ENCODE assay signal across 21 cellular contexts in genomic region chr13:39034085-39034484, GRCh38. TPM values are rescaled to one million over a fixed set of nuclear protein-coding genes. Genes with fewer than 3 reads are reported as not detected.
DNase-seq lines count a peak whose midpoint lies in the region; ATAC-seq, FAIRE-seq and TF ChIP-seq lines count a peak whose summit lies in the region.
"Had no signal": no experiment of that assay in that cellular context is flagged by ENCODE, and none has a peak within 500 bp of the region (broad histone marks: within the 10 kb centered on the region; RNA-seq: fewer than 3 reads in every experiment).

No MANE protein-coding gene starts in this region.

- no peak overlapping the region for H3K27ac ChIP-seq in MM.1S (ENCODE audit: low read length)
- H3K27ac ChIP-seq in GM12878 (ENCODE audit: control insufficient read depth, insufficient read depth) = peak overlapping the region; percentile 9; the same call in 1 of the 2 replicates
- H3K27ac ChIP-seq in tibial nerve = no peak overlapping the region
- H3K27ac ChIP-seq: HL-60, left ventricle myocardium inferior, WERI-Rb-1 had no signal

- CTCF ChIA-PET in GM12878 (lab: Yijun Ruan, JAX) = interaction anchor here (0.9 to 1.1 kb wide), 3 partner anchors 10 to 119 kb away, joined by 3 to 5 read pairs (median 3); no protein-coding TSS in a partner anchor

- no peak overlapping the region for H3K4me3 ChIP-seq in MM.1S (ENCODE audit: low read length)
- H3K4me3 ChIP-seq in GM12878 = peak overlapping the region; percentile 95; the same call in 1 of the 2 replicates
- H3K4me3 ChIP-seq in neuron (ENCODE audit: low read length) = peak overlapping the region; percentile 91
- no peak overlapping the region for H3K4me3 ChIP-seq in tibial nerve
- H3K4me3 ChIP-seq: left ventricle myocardium inferior had no signal

- H4K20me1 ChIP-seq in MM.1S (ENCODE audit: insufficient read depth, low read length) = no peaks in the 10 kb centered on the region
- H4K20me1 ChIP-seq in GM12878 (ENCODE audit: control insufficient read depth, insufficient read depth) = no peaks in the 10 kb centered on the region

- POLR2A ChIA-PET in GM12878 (lab: Charles Lee) = interaction anchor here (0.7 kb wide), 1 partner anchor 18 kb away, joined by 3 read pairs; no protein-coding TSS in a partner anchor

- TF ChIP-seq EP300 in GM12878 (IDR thresholded peaks at IDR 0.05; ENCODE audit: borderline replicate concordance in 1 of 2, control insufficient read depth in 1 of 2, low read depth in 2 of 2, low read length in 2 of 2) = no peak
- TF ChIP-seq EP300 in tibial nerve (IDR thresholded peaks at IDR 0.05) = no peak

- no peaks in the 10 kb centered on the region for H3K27me3 Mint-ChIP-seq in activated T-cell treated with anti-CD3 and anti-CD28 coated beads, Interleukin-2, amount 50 U/mL, for 72 hours (ENCODE audit: low read depth)
- H3K27me3 Mint-ChIP-seq: effector memory CD8-positive, alpha-beta T cell had no signal

- TF ChIP-seq POLR2A in GM12878 (IDR thresholded peaks at IDR 0.05; ENCODE audit: low read depth, low read length) (no peak), tibial nerve (IDR thresholded peaks at IDR 0.05) (no peak)

- H3K27ac Mint-ChIP-seq in activated T-cell treated with anti-CD3 and anti-CD28 coated beads, Interleukin-2, amount 50 U/mL, for 72 hours = no peak overlapping the region

- H3K9ac ChIP-seq in MM.1S (ENCODE audit: low read length) = no peak overlapping the region
- no peak overlapping the region for H3K9ac ChIP-seq in GM12878 (ENCODE audit: control insufficient read depth, insufficient read depth, low read length)

- no peak for FAIRE-seq in GM12878 (lab: Jason Lieb, UNC)

- H3K4me1 Mint-ChIP-seq in activated T-cell treated with anti-CD3 and anti-CD28 coated beads, Interleukin-2, amount 50 U/mL, for 72 hours (ENCODE audit: low read depth) = peaks cover 36% of the 10 kb centered on the region

- no peak for ATAC-seq in activated T-cell treated with anti-CD3 and anti-CD28 coated beads, Interleukin-2, amount 50 U/mL, for 72 hours (replicated peaks in 1 of 2)
- ATAC-seq in GM12878 (no peak), GM18870 (IDR thresholded peaks at IDR 0.05; ENCODE audit: unreplicated experiment) (no peak)
- ATAC-seq: effector memory CD8-positive, alpha-beta T cell; Panc1 had no signal

- no TSS peak for BruUV-seq in GM12878 (replicated peaks; lab: Mats Ljungman, UMichigan)

- SMC1A ChIA-PET in GM12878 (lab: Charles Lee; ENCODE audit: uncharacterized antibody, unreplicated experiment) = interaction anchor here (1.2 kb wide), 1 partner anchor 582 kb away, joined by 4 read pairs; no protein-coding TSS in a partner anchor

- H2AFZ ChIP-seq in MM.1S (ENCODE audit: low read length) (no peak overlapping the region), GM12878 (ENCODE audit: control insufficient read depth, low read depth, low read length) (no peak overlapping the region), neuron (ENCODE audit: low read depth, low read length) (no peak overlapping the region)

- TF ChIP-seq CTCF in MM.1S (IDR thresholded peaks at IDR 0.05; ENCODE audit: low read length) (no peak), GM12878 (IDR thresholded peaks at IDR 0.05 in 2 of 3, conservative IDR thresholded peaks at IDR 0.05 in 1 of 3; ENCODE audit: control insufficient read depth in 2 of 3, extremely low read depth in 1 of 3, insufficient read depth in 1 of 3, low read depth in 3 of 3, low read length in 3 of 3) (no peak), tibial nerve (IDR thresholded peaks at IDR 0.05) (no peak)

- H3K9me2 ChIP-seq in MM.1S (replicated peaks; ENCODE audit: insufficient read depth, low read length) = no peaks in the 10 kb centered on the region

- TF ChIP-seq RAD21 in GM12878 (IDR thresholded peaks at IDR 0.05; ENCODE audit: insufficient read depth, low read depth, low read length) = no peak

- H3K4me1 ChIP-seq in MM.1S (ENCODE audit: low read length) = no peaks in the 10 kb centered on the region
- no peaks in the 10 kb centered on the region; the same call in 1 of the 2 replicates for H3K4me1 ChIP-seq in GM12878 (ENCODE audit: control insufficient read depth, insufficient read depth, low read length)
- peaks cover 25% of the 10 kb centered on the region for H3K4me1 ChIP-seq in neuron (ENCODE audit: insufficient read depth, low read length)
- peaks cover 0 to 55% (median 20%) of the 10 kb centered on the region in 4 donors for H3K4me1 ChIP-seq in tibial nerve

- peaks cover 7 to 18% of the 10 kb centered on the region in 2 donors for H3K36me3 Mint-ChIP-seq in activated T-cell treated with anti-CD3 and anti-CD28 coated beads, Interleukin-2, amount 50 U/mL, for 72 hours (ENCODE audit: insufficient read depth in 2 of 2)

- H3K4me3 Mint-ChIP-seq in activated T-cell treated with anti-CD3 and anti-CD28 coated beads, Interleukin-2, amount 50 U/mL, for 72 hours = peak overlapping the region; percentile 54 to 95

- WGBS in GM12878 (ENCODE audit: insufficient coverage, insufficient replicate concordance, low lambda C conversion rate, missing lambda C conversion rate) = 89% methylated on average over 1 of the region's 1 CpG
- WGBS in tibial nerve, 2 donors = 73 to 81% methylated on average over 1 of the region's 1 CpG

- no peaks in the 10 kb centered on the region; the same call in 1 of the 2 replicates for H3K36me3 ChIP-seq in MM.1S (replicated peaks; ENCODE audit: insufficient read depth, low read length)
- peaks cover 0 to 6% of the 10 kb centered on the region in 2 experiments; a peak in 2 of 4 replicates for H3K36me3 ChIP-seq in GM12878 (ENCODE audit: control insufficient read depth in 2 of 2, insufficient read depth in 2 of 2, low read length in 1 of 2)
- H3K36me3 ChIP-seq in neuron (ENCODE audit: insufficient read depth, low read length) = peaks cover 26% of the 10 kb centered on the region
- H3K36me3 ChIP-seq in tibial nerve = peaks cover 0 to 9% (median 0%) of the 10 kb centered on the region in 3 donors
- H3K36me3 ChIP-seq: left ventricle myocardium inferior, WERI-Rb-1 had no signal

- intact Hi-C loops in GM12878 (cut with micrococcal nuclease; ENCODE audit: unreplicated experiment) = loop anchor here (10.0 kb wide), 1 partner anchor 689 kb away; the partner anchor contains the start of gene UFM1

- no peaks in the 10 kb centered on the region for H3F3A ChIP-seq in MM.1S (ENCODE audit: insufficient read depth, low read length)

- RAD21 ChIA-PET in GM12878 (lab: Charles Lee; ENCODE audit: unreplicated experiment) = interaction anchor here (1.0 kb wide), 1 partner anchor 163 kb away, joined by 4 read pairs; no protein-coding TSS in a partner anchor

- H3K4me2 ChIP-seq in MM.1S (ENCODE audit: low read depth, low read length) = 0 out of 2 replicates have a peak overlapping the region, but pooled peaks have one; percentile 87
- H3K4me2 ChIP-seq in GM12878 (ENCODE audit: control insufficient read depth, insufficient read depth) = peak overlapping the region; percentile 74

- H3K9me3 ChIP-seq in MM.1S (replicated peaks; ENCODE audit: insufficient read depth, low read length) (no peaks in the 10 kb centered on the region), GM12878 (replicated peaks; ENCODE audit: control insufficient read depth, insufficient read depth, low read length) (no peaks in the 10 kb centered on the region), neuron (ENCODE audit: low read length) (no peaks in the 10 kb centered on the region), tibial nerve (no peaks in the 10 kb centered on the region)
- H3K9me3 ChIP-seq: left ventricle myocardium inferior had no signal

- H3K79me2 ChIP-seq in MM.1S (ENCODE audit: low read length) (peaks cover 71% of the 10 kb centered on the region), GM12878 (ENCODE audit: control insufficient read depth, insufficient read depth, low read length) (peaks cover 76% of the 10 kb centered on the region)

- no peaks in the 10 kb centered on the region for H3K27me3 ChIP-seq in MM.1S (replicated peaks; ENCODE audit: insufficient read depth, low read length)
- no peaks in the 10 kb centered on the region for H3K27me3 ChIP-seq in GM12878 (replicated peaks in 1 of 2; ENCODE audit: control insufficient read depth in 2 of 2, insufficient read depth in 2 of 2, low read length in 1 of 2)
- H3K27me3 ChIP-seq in neuron (ENCODE audit: insufficient read depth, low read length) = no peaks in the 10 kb centered on the region
- no peaks in the 10 kb centered on the region for H3K27me3 ChIP-seq in tibial nerve

- in situ Hi-C loops in GM12878 (cut with MboI) = no loop called here

- no peaks in the 10 kb centered on the region for H3K9me3 Mint-ChIP-seq in activated T-cell treated with anti-CD3 and anti-CD28 coated beads, Interleukin-2, amount 50 U/mL, for 72 hours
- H3K9me3 Mint-ChIP-seq: effector memory CD8-positive, alpha-beta T cell had no signal

- DNase-seq in activated T-cell treated with anti-CD3 and anti-CD28 coated beads, Interleukin-2, amount 50 U/mL, for 72 hours = no peak
- no peak for DNase-seq in activated T-cell treated with anti-CD3 and anti-CD28 coated beads, Interleukin-2, amount 50 U/mL, for 1 hour
- no peak for DNase-seq in MM.1S
- no peak for DNase-seq in GM12878 (ENCODE audit: low read depth, low spot score)
- no peak for DNase-seq in NCI-H446 (lab: John Stamatoyannopoulos, UW)
- DNase-seq in tibial nerve (ENCODE audit: low spot score in 2 of 2) = no peak
- DNase-seq: effector memory CD8-positive, alpha-beta T cell; left ventricle myocardium inferior; NCI-H1694; stimulated activated CD4-positive, alpha-beta T cell treated with anti-CD3 and anti-CD28 coated beads, Interleukin-15, amount 100 ng/mL, for 24 hours; SW 1271; WERI-Rb-1 had no signal

RNA-seq across cellular contexts. Expression of gene PROSER1, which starts 3.8 kb away (rescaled TPM):
- total RNA-seq in activated T-cell treated with anti-CD3 and anti-CD28 coated beads, Interleukin-2, amount 50 U/mL, for 72 hours = 100 to 1,000 TPM; 114 to 116 TPM
- total RNA-seq in GM12878 (2013; cell fraction: nucleolus; rRNA removed) = 75.3 and 88.5 TPM in 2 replicates
- total RNA-seq in GM12878 (2014; rRNA removed) = 16.1 and 23.8 TPM in 2 replicates
- total RNA-seq in GM12878 (2014; rRNA removed; fragmentation: Illumina TruSeq; extraction: Trizol) = 14.3 and 16.9 TPM in 2 replicates
- 66.0 TPM in 2 replicates for total RNA-seq in GM12878 (2021)
- polyA plus RNA-seq in GM12878 (2011; ENCODE audit: low read depth) = 16.8 TPM
- 18.3 and 28.3 TPM in 2 replicates for polyA plus RNA-seq in GM12878 (2011; rRNA removed)
- 16.3 and 20.3 TPM in 2 replicates for polyA plus RNA-seq in GM12878 (2011; cell fraction: cytosol; rRNA removed)
- polyA plus RNA-seq in GM12878 (2011; cell fraction: nucleus; rRNA removed) = 53.3 and 56.7 TPM in 2 replicates
- polyA plus RNA-seq in GM12878 (2012) = 21.2 and 22.5 TPM in 2 replicates
- polyA plus RNA-seq in GM12878 (2014; fragmentation: Illumina TruSeq; extraction: Trizol) = 47.9 and 53.8 TPM in 2 replicates
- polyA plus RNA-seq in GM12878 (2014; fragmentation: Nextera tagmentation; extraction: Ambion mirVana) = 10 to 100 TPM; 19.6 to 20.8 TPM
- polyA plus RNA-seq in GM12878 (2014; rRNA removed) = 25.5 and 25.7 TPM in 2 replicates
- polyA plus RNA-seq in GM12878 (2016; fragmentation: Nextera tagmentation; extraction: Ambion mirVana) = 10 to 100 TPM; 38.9 to 39.8 TPM
- polyA minus RNA-seq in GM12878 (2011; rRNA and poly(A)+ RNA removed) = 19.7 and 22.9 TPM in 2 replicates
- 12.8 and 28.9 TPM in 2 replicates for polyA minus RNA-seq in GM12878 (2011; cell fraction: cytosol; rRNA and poly(A)+ RNA removed)
- polyA minus RNA-seq in GM12878 (2011; cell fraction: nucleus; rRNA and poly(A)+ RNA removed) = 28.3 and 52.3 TPM in 2 replicates
- 10 to 100 TPM; 22.3 to 38.4 (median 23.5) TPM for total RNA-seq in tibial nerve

RNA-seq across cellular contexts. Expression of gene NHLRC3, which starts 4.2 kb away (rescaled TPM):
- 10 to 100 TPM; 27.1 to 30.3 TPM for total RNA-seq in activated T-cell treated with anti-CD3 and anti-CD28 coated beads, Interleukin-2, amount 50 U/mL, for 72 hours
- total RNA-seq in GM12878 (2013; cell fraction: nucleolus; rRNA removed) = 111 and 117 TPM in 2 replicates
- 19.3 and 27.5 TPM in 2 replicates for total RNA-seq in GM12878 (2014; rRNA removed)
- 25.9 and 27.8 TPM in 2 replicates for total RNA-seq in GM12878 (2014; rRNA removed; fragmentation: Illumina TruSeq; extraction: Trizol)
- total RNA-seq in GM12878 (2021) = 16.4 and 17.9 TPM in 2 replicates
- polyA plus RNA-seq in GM12878 (2011; ENCODE audit: low read depth) = 11.3 TPM
- polyA plus RNA-seq in GM12878 (2011; rRNA removed) = 38.0 and 56.4 TPM in 2 replicates
- 14.6 and 14.9 TPM in 2 replicates for polyA plus RNA-seq in GM12878 (2011; cell fraction: cytosol; rRNA removed)
- 49.7 and 75.6 TPM in 2 replicates for polyA plus RNA-seq in GM12878 (2011; cell fraction: nucleus; rRNA removed)
- polyA plus RNA-seq in GM12878 (2012) = 13.6 and 17.3 TPM in 2 replicates
- 22.3 and 30.9 TPM in 2 replicates for polyA plus RNA-seq in GM12878 (2014; fragmentation: Illumina TruSeq; extraction: Trizol)
- 10 to 100 TPM in 1 of 2 experiments, 1 to 10 TPM in 1; 8.3 to 11.8 TPM for polyA plus RNA-seq in GM12878 (2014; fragmentation: Nextera tagmentation; extraction: Ambion mirVana)
- polyA plus RNA-seq in GM12878 (2014; rRNA removed) = 20.8 and 26.0 TPM in 2 replicates
- polyA plus RNA-seq in GM12878 (2016; fragmentation: Nextera tagmentation; extraction: Ambion mirVana) = 10 to 100 TPM; 12.7 to 18.5 TPM
- polyA minus RNA-seq in GM12878 (2011; rRNA and poly(A)+ RNA removed) = 32.0 and 39.8 TPM in 2 replicates
- polyA minus RNA-seq in GM12878 (2011; cell fraction: cytosol; rRNA and poly(A)+ RNA removed) = 10.4 and 11.5 TPM in 2 replicates
- polyA minus RNA-seq in GM12878 (2011; cell fraction: nucleus; rRNA and poly(A)+ RNA removed) = 31.1 and 67.1 TPM in 2 replicates
- 10 to 100 TPM; 19.2 to 25.1 (median 21.9) TPM for total RNA-seq in tibial nerve

RNA-seq across cellular contexts. Expression of gene STOML3, which starts 43.5 kb away (rescaled TPM):
- total RNA-seq in activated T-cell treated with anti-CD3 and anti-CD28 coated beads, Interleukin-2, amount 50 U/mL, for 72 hours = not detected
- not detected in 2 replicates for total RNA-seq in GM12878 (2013; cell fraction: nucleolus; rRNA removed)
- total RNA-seq in GM12878 (2014; rRNA removed) = not detected in 2 replicates
- not detected in 2 replicates for total RNA-seq in GM12878 (2014; rRNA removed; fragmentation: Illumina TruSeq; extraction: Trizol)
- not detected in 2 replicates for total RNA-seq in GM12878 (2021)
- not detected for polyA plus RNA-seq in GM12878 (2011; ENCODE audit: low read depth)
- polyA plus RNA-seq in GM12878 (2011; rRNA removed) = not detected in 2 replicates
- polyA plus RNA-seq in GM12878 (2011; cell fraction: cytosol; rRNA removed) = not detected in 2 replicates
- polyA plus RNA-seq in GM12878 (2011; cell fraction: nucleus; rRNA removed) = not detected in 2 replicates
- polyA plus RNA-seq in GM12878 (2012) = not detected in 2 replicates
- polyA plus RNA-seq in GM12878 (2014; fragmentation: Illumina TruSeq; extraction: Trizol) = not detected in 2 replicates
- not detected for polyA plus RNA-seq in GM12878 (2014; fragmentation: Nextera tagmentation; extraction: Ambion mirVana)
- not detected in 2 replicates for polyA plus RNA-seq in GM12878 (2014; rRNA removed)
- not detected for polyA plus RNA-seq in GM12878 (2016; fragmentation: Nextera tagmentation; extraction: Ambion mirVana)
- polyA minus RNA-seq in GM12878 (2011; rRNA and poly(A)+ RNA removed) = not detected in 2 replicates
- not detected in 2 replicates for polyA minus RNA-seq in GM12878 (2011; cell fraction: cytosol; rRNA and poly(A)+ RNA removed)
- polyA minus RNA-seq in GM12878 (2011; cell fraction: nucleus; rRNA and poly(A)+ RNA removed) = not detected in 2 replicates
- not detected for total RNA-seq in tibial nerve
- total RNA-seq: fibroblast of villous mesenchyme, left ventricle myocardium inferior, myocyte, NCI-H460, renal cortical epithelial cell had no signal
- polyA plus RNA-seq: adipose tissue had no signal

Comparison
In these comparisons a context has a peak if more than half of its experiments do, and no peak if none do; other contexts are left out.
1. H3K4me3 ChIP-seq: peak in GM12878 (single experiment) and neuron (single experiment); none in MM.1S (single experiment) and tibial nerve (0 of 4).